ENCODE assay signal across 8 cellular contexts in genomic region chr20:34676642-34677373, GRCh38. TPM values are rescaled to one million over a fixed set of nuclear protein-coding genes. Genes with fewer than 3 reads are reported as not detected.
A peak's percentile ranks its signal among the peaks of the same experiment; 100 is the strongest.
DNase-seq lines count a peak whose midpoint lies in the region; TF ChIP-seq lines count a peak whose summit lies in the region.

Gene PIGU (minus strand): TSS chr20:34677092. CDS start chr20:34677085, 7 bp downstream.

- H3K27ac ChIP-seq in temporal lobe (ENCODE audit: low read depth, low read length): no peak within 1 kb of the TSS

- no peaks in the 10 kb centered on the region for H3K36me3 Mint-ChIP-seq in activated naive CD4-positive, alpha-beta T cell treated with anti-CD3 and anti-CD28 coated beads, Interleukin-2, amount 10 ng/mL, durations not matched to agents 7 days and 5 days

- peak; percentile 85 for DNase-seq in GM04504 (ENCODE audit: low read depth)
- peak; percentile 77 for DNase-seq in HFF-Myc (ENCODE audit: extremely low read depth, low read depth)
- peak; percentile 98 for DNase-seq in NAMALWA (ENCODE audit: low spot score)
- peak; percentile 98 for DNase-seq in SK-N-DZ (ENCODE audit: low spot score)
- DNase-seq in activated naive CD4-positive, alpha-beta T cell treated with anti-CD3 and anti-CD28 coated beads, Interleukin-2, amount 10 ng/mL, durations not matched to agents 7 days and 5 days: peak; percentile 98
- DNase-seq in germinal center (ENCODE audit: low spot score): peak; percentile 94
- peak; percentile 59 to 99 (median 93) for DNase-seq in nucleus accumbens (lab: John Stamatoyannopoulos, UW)

- CTCF ChIA-PET in activated naive CD4-positive, alpha-beta T cell treated with anti-CD3 and anti-CD28 coated beads, Interleukin-2, amount 10 ng/mL, durations not matched to agents 7 days and 5 days (lab: Charles Lee): interaction anchor here (1.4 kb wide), 1 partner anchor 32 kb away, joined by 3 read pairs; no protein-coding TSS in a partner anchor

- H3K4me1 Mint-ChIP-seq in activated naive CD4-positive, alpha-beta T cell treated with anti-CD3 and anti-CD28 coated beads, Interleukin-2, amount 10 ng/mL, durations not matched to agents 7 days and 5 days: peaks cover 20% of the 10 kb centered on the region

- TF ChIP-seq CTCF in HFF-Myc (IDR thresholded peaks at IDR 0.05; ENCODE audit: low read depth, low read length, missing control alignments): no peak

- peak within 1 kb of the TSS; percentile 93 for H3K4me3 Mint-ChIP-seq in activated naive CD4-positive, alpha-beta T cell treated with anti-CD3 and anti-CD28 coated beads, Interleukin-2, amount 10 ng/mL, durations not matched to agents 7 days and 5 days

- no peaks in the 10 kb centered on the region for H3K27me3 Mint-ChIP-seq in activated naive CD4-positive, alpha-beta T cell treated with anti-CD3 and anti-CD28 coated beads, Interleukin-2, amount 10 ng/mL, durations not matched to agents 7 days and 5 days

- peak within 1 kb of the TSS; percentile 96 for H3K27ac Mint-ChIP-seq in activated naive CD4-positive, alpha-beta T cell treated with anti-CD3 and anti-CD28 coated beads, Interleukin-2, amount 10 ng/mL, durations not matched to agents 7 days and 5 days

- peak within 1 kb of the TSS; percentile 67 for H3K4me3 ChIP-seq in HFF-Myc (replicated peaks; ENCODE audit: low read depth, low read length)

- H3K9me3 Mint-ChIP-seq in activated naive CD4-positive, alpha-beta T cell treated with anti-CD3 and anti-CD28 coated beads, Interleukin-2, amount 10 ng/mL, durations not matched to agents 7 days and 5 days: no peaks in the 10 kb centered on the region

RNA-seq across cellular contexts. Expression of gene PIGU, which starts in this region (rescaled TPM):
- polyA plus RNA-seq in SK-N-DZ (2014; cell fraction: cytosol; rRNA removed): 41.5 and 43.8 TPM in 2 replicates
- 18.2 and 32.8 TPM in 2 replicates for polyA plus RNA-seq in SK-N-DZ (2014; cell fraction: nucleus; rRNA removed)
- 15.2 TPM for total RNA-seq in temporal lobe
